In the genomic region with DNA sequence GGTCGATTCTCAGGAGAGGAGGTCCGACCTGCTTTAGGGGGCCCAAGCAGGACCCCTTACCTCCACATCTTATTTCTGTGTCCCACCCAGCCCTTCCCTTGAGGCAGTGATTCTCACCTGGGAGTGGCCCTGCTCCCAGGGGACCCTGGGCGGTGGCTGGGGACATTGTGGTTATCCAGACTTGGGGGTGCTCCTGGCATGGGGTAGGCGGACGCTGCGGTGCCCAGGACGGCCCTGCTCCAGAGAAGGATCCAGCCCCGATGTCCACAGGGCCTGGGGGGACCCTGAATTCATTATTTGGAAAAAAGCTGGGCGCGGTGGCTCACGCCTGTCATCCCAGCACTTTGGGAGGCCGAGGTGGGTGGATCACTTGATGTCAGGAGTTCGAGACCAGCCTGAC, we compare ENCODE assay signal across 20 cellular contexts.
"Had no signal": no experiment of that assay in that cellular context is flagged by ENCODE, and none has a peak within 500 bp of the region (broad histone marks: within the 10 kb centered on the region; RNA-seq: fewer than 3 reads in every experiment).

No MANE protein-coding gene starts in this region.

- H3K4me3 Mint-ChIP-seq: activated CD8-positive, alpha-beta T cell treated with anti-CD3 and anti-CD28 coated beads, Interleukin-2, amount 10 ng/mL, durations not matched to agents 7 days and 5 days; memory B cell; nephron had no signal

- H3K27ac ChIP-seq: epithelial cell of prostate, heart left ventricle, prostate gland, tibial artery, uterus had no signal

- H3K9me3 Mint-ChIP-seq: activated CD4-positive, alpha-beta T cell treated with anti-CD3 and anti-CD28 coated beads, Interleukin-2, amount 10 ng/mL, durations not matched to agents 24 days and 14 days; activated naive CD8-positive, alpha-beta T cell treated with anti-CD3 and anti-CD28 coated beads for 36 hours; effector memory CD8-positive, alpha-beta T cell; memory B cell; nephron had no signal

- H3K4me3 ChIP-seq: heart left ventricle, prostate gland, tibial artery, uterus had no signal

- H3K36me3 Mint-ChIP-seq: activated naive CD8-positive, alpha-beta T cell treated with anti-CD3 and anti-CD28 coated beads for 36 hours; memory B cell had no signal

- DNase-seq: activated CD4-positive, alpha-beta T cell treated with anti-CD3 and anti-CD28 coated beads, Interleukin-2, amount 10 ng/mL, durations not matched to agents 24 days and 14 days; activated CD4-positive, CD25-positive, alpha-beta regulatory T cell; activated CD8-positive, alpha-beta memory T cell treated with anti-CD3 and anti-CD28 coated beads, Interleukin-2, amount 50 U/mL, for 4 hours; activated CD8-positive, alpha-beta T cell treated with anti-CD3 and anti-CD28 coated beads, Interleukin-2, amount 10 ng/mL, durations not matched to agents 7 days and 5 days; activated gamma-delta T cell; activated naive CD8-positive, alpha-beta T cell treated with anti-CD3 and anti-CD28 coated beads for 36 hours; activated T-cell treated with anti-CD3 and anti-CD28 coated beads, Interleukin-2, amount 50 U/mL, for 48 hours; anterior cingulate cortex; cerebellar nuclear complex; effector memory CD8-positive, alpha-beta T cell; occipital lobe; stimulated activated CD4-positive, alpha-beta T cell treated with anti-CD3 and anti-CD28 coated beads, Interleukin-1b, Interleukin-23, amount 100 ng/mL, for 48 hours; T-helper 2 cell; uterus had no signal

- H3K27ac Mint-ChIP-seq: effector memory CD8-positive, alpha-beta T cell; memory B cell; nephron had no signal

- H3K27me3 ChIP-seq: heart left ventricle, tibial artery, uterus had no signal

- H3K4me1 ChIP-seq: prostate gland, uterus had no signal

- H3K27me3 Mint-ChIP-seq: activated CD4-positive, alpha-beta T cell treated with anti-CD3 and anti-CD28 coated beads, Interleukin-2, amount 10 ng/mL, durations not matched to agents 24 days and 14 days; activated naive CD8-positive, alpha-beta T cell treated with anti-CD3 and anti-CD28 coated beads for 36 hours; effector memory CD8-positive, alpha-beta T cell; memory B cell had no signal

- H3K36me3 ChIP-seq: heart left ventricle, prostate gland, tibial artery, uterus had no signal

- H3K9me3 ChIP-seq: heart left ventricle, prostate gland, tibial artery, uterus had no signal
